Comparison of ENCODE assay signal across 9 cellular contexts in genomic region chr6:35710241-35710847, GRCh38. TPM values are rescaled to one million over a fixed set of nuclear protein-coding genes. Genes with fewer than 3 reads are reported as not detected.
DNase-seq lines count a peak whose midpoint lies in the region; ATAC-seq and TF ChIP-seq lines count a peak whose summit lies in the region.
"Had no signal": no experiment of that assay in that cellular context is flagged by ENCODE, and none has a peak within 500 bp of the region (broad histone marks: within the 10 kb centered on the region; RNA-seq: fewer than 3 reads in every experiment).

No MANE protein-coding gene starts in this region.

- H3K36me3 ChIP-seq in sigmoid colon = no peaks in the 10 kb centered on the region

- H3K4me3 Mint-ChIP-seq in activated CD4-positive, alpha-beta T cell treated with anti-CD3 and anti-CD28 coated beads, Interleukin-2, amount 10 ng/mL, durations not matched to agents 7 days and 5 days = no peak overlapping the region
- H3K4me3 Mint-ChIP-seq in activated CD8-positive, alpha-beta T cell treated with anti-CD3 and anti-CD28 coated beads, Interleukin-2, amount 10 ng/mL, durations not matched to agents 7 days and 5 days = no peak overlapping the region

- peaks cover 2% of the 10 kb centered on the region for H3K36me3 Mint-ChIP-seq in activated CD4-positive, alpha-beta T cell treated with anti-CD3 and anti-CD28 coated beads, Interleukin-2, amount 10 ng/mL, durations not matched to agents 7 days and 5 days (ENCODE audit: low read depth)
- H3K36me3 Mint-ChIP-seq in activated CD8-positive, alpha-beta T cell treated with anti-CD3 and anti-CD28 coated beads, Interleukin-2, amount 10 ng/mL, durations not matched to agents 7 days and 5 days (ENCODE audit: low read depth) = no peaks in the 10 kb centered on the region

- no peaks in the 10 kb centered on the region for H3K4me1 ChIP-seq in sigmoid colon

- POLR2A ChIA-PET in activated CD4-positive, alpha-beta T cell treated with anti-CD3 and anti-CD28 coated beads, Interleukin-2, amount 10 ng/mL, durations not matched to agents 7 days and 5 days (lab: Charles Lee) = interaction anchor here (0.5 kb wide), 1 partner anchor 16 kb away, joined by 5 read pairs; no protein-coding TSS in a partner anchor
- POLR2A ChIA-PET in activated CD8-positive, alpha-beta T cell treated with anti-CD3 and anti-CD28 coated beads, Interleukin-2, amount 10 ng/mL, durations not matched to agents 7 days and 5 days (lab: Charles Lee) = interaction anchor here (1.0 kb wide), 1 partner anchor 22 kb away, joined by 4 read pairs; no protein-coding TSS in a partner anchor

- H3K27me3 Mint-ChIP-seq in activated CD4-positive, alpha-beta T cell treated with anti-CD3 and anti-CD28 coated beads, Interleukin-2, amount 10 ng/mL, durations not matched to agents 7 days and 5 days = no peaks in the 10 kb centered on the region
- no peaks in the 10 kb centered on the region for H3K27me3 Mint-ChIP-seq in activated CD8-positive, alpha-beta T cell treated with anti-CD3 and anti-CD28 coated beads, Interleukin-2, amount 10 ng/mL, durations not matched to agents 7 days and 5 days (ENCODE audit: low read depth)

- no peaks in the 10 kb centered on the region for H3K27me3 ChIP-seq in sigmoid colon

- TF ChIP-seq EP300 in sigmoid colon (IDR thresholded peaks at IDR 0.05) = no peak

- H3K4me3 ChIP-seq in sigmoid colon = no peak overlapping the region

- intact Hi-C loops in sigmoid colon (cut with DNase I) = no loop called here

- DNase-seq in activated CD4-positive, alpha-beta T cell treated with anti-CD3 and anti-CD28 coated beads, Interleukin-2, amount 10 ng/mL, durations not matched to agents 7 days and 5 days = no peak
- no peak for DNase-seq in activated CD4-positive, alpha-beta T cell treated with anti-CD3 and anti-CD28 coated beads for 1 hour
- DNase-seq in activated CD8-positive, alpha-beta T cell treated with anti-CD3 and anti-CD28 coated beads, Interleukin-2, amount 10 ng/mL, durations not matched to agents 7 days and 5 days = no peak
- DNase-seq in sigmoid colon (peak; percentile 10), hepatic stellate cell (ENCODE audit: low spot score) (no peak), NCI-H2107 treated with DMSO at 0.1 percent for 48 hours (lab: John Stamatoyannopoulos, UW; ENCODE audit: unreplicated experiment) (no peak), HK-2 (ENCODE audit: unreplicated experiment) (no peak)
- DNase-seq: NCI-H187 had no signal

- no peak for TF ChIP-seq POLR2A in sigmoid colon (IDR thresholded peaks at IDR 0.05)

- H3K9me3 Mint-ChIP-seq in activated CD4-positive, alpha-beta T cell treated with anti-CD3 and anti-CD28 coated beads, Interleukin-2, amount 10 ng/mL, durations not matched to agents 7 days and 5 days = peaks cover 4% of the 10 kb centered on the region
- H3K9me3 Mint-ChIP-seq in activated CD8-positive, alpha-beta T cell treated with anti-CD3 and anti-CD28 coated beads, Interleukin-2, amount 10 ng/mL, durations not matched to agents 7 days and 5 days (ENCODE audit: insufficient read depth) = no peaks in the 10 kb centered on the region

- peak overlapping the region; percentile 66 for H3K27ac Mint-ChIP-seq in activated CD4-positive, alpha-beta T cell treated with anti-CD3 and anti-CD28 coated beads, Interleukin-2, amount 10 ng/mL, durations not matched to agents 7 days and 5 days
- H3K27ac Mint-ChIP-seq in activated CD8-positive, alpha-beta T cell treated with anti-CD3 and anti-CD28 coated beads, Interleukin-2, amount 10 ng/mL, durations not matched to agents 7 days and 5 days = no peak overlapping the region

- H3K9me3 ChIP-seq in sigmoid colon = no peaks in the 10 kb centered on the region

- CTCF ChIA-PET in activated CD4-positive, alpha-beta T cell treated with anti-CD3 and anti-CD28 coated beads, Interleukin-2, amount 10 ng/mL, durations not matched to agents 7 days and 5 days (lab: Charles Lee) = interaction anchor here (0.6 to 1.6 kb wide), 9 partner anchors 11 to 935 kb away, joined by 3 read pairs; no protein-coding TSS in a partner anchor
- CTCF ChIA-PET in activated CD8-positive, alpha-beta T cell treated with anti-CD3 and anti-CD28 coated beads, Interleukin-2, amount 10 ng/mL, durations not matched to agents 7 days and 5 days (lab: Charles Lee) = interaction anchor here (1.2 to 2.4 kb wide), 2 partner anchors 26 to 86 kb away, joined by 4 to 12 read pairs; partner anchors contain the start of gene ARMC12

- peaks cover 37% of the 10 kb centered on the region for H3K4me1 Mint-ChIP-seq in activated CD4-positive, alpha-beta T cell treated with anti-CD3 and anti-CD28 coated beads, Interleukin-2, amount 10 ng/mL, durations not matched to agents 7 days and 5 days
- H3K4me1 Mint-ChIP-seq in activated CD8-positive, alpha-beta T cell treated with anti-CD3 and anti-CD28 coated beads, Interleukin-2, amount 10 ng/mL, durations not matched to agents 7 days and 5 days (ENCODE audit: low read depth) = peaks cover 34% of the 10 kb centered on the region

- ATAC-seq in activated CD8-positive, alpha-beta T cell treated with anti-CD3 and anti-CD28 coated beads, Interleukin-2, amount 10 ng/mL, durations not matched to agents 7 days and 5 days = peak; percentile 82
- ATAC-seq in esophagus mucosa = peak; percentile 96

- 76 to 82% methylated on average over 4 of the region's 4 CpGs for WGBS in sigmoid colon, 2 donors

- H3K27ac ChIP-seq in sigmoid colon = no peak overlapping the region

- no peak for TF ChIP-seq CTCF in sigmoid colon (IDR thresholded peaks at IDR 0.05)

RNA-seq across cellular contexts. Expression of gene FKBP5, which starts 21.6 kb away (rescaled TPM):
- 100 to 1,000 TPM in 1 of 2 experiments, 10 to 100 TPM in 1; 94.2 to 100 TPM for total RNA-seq in activated CD4-positive, alpha-beta T cell treated with anti-CD3 and anti-CD28 coated beads, Interleukin-2, amount 10 ng/mL, durations not matched to agents 7 days and 5 days
- total RNA-seq in activated CD8-positive, alpha-beta T cell treated with anti-CD3 and anti-CD28 coated beads, Interleukin-2, amount 10 ng/mL, durations not matched to agents 7 days and 5 days = 10 to 100 TPM; 78.7 to 79.5 TPM
- total RNA-seq in esophagus mucosa (65.5 TPM), sigmoid colon (100 to 1,000 TPM; 200 to 326 (median 258) TPM)
- 100 to 1,000 TPM in 1 of 3 donors, 10 to 100 TPM in 2; 52.9 to 165 (median 93.9) TPM for polyA plus RNA-seq in sigmoid colon

RNA-seq across cellular contexts. Expression of gene ARMC12, which starts 26.5 kb away (rescaled TPM):
- total RNA-seq in activated CD4-positive, alpha-beta T cell treated with anti-CD3 and anti-CD28 coated beads, Interleukin-2, amount 10 ng/mL, durations not matched to agents 7 days and 5 days = 1 to 10 TPM; 1.2 to 1.6 TPM
- under 1 TPM; 0.37 to 0.45 TPM for total RNA-seq in activated CD8-positive, alpha-beta T cell treated with anti-CD3 and anti-CD28 coated beads, Interleukin-2, amount 10 ng/mL, durations not matched to agents 7 days and 5 days
- not detected for total RNA-seq in esophagus mucosa
- 1 to 10 TPM in 2 of 4 donors, under 1 TPM in 1, not detected in 1; 0.49 to 5.0 (median 1.1) TPM for total RNA-seq in sigmoid colon
- polyA plus RNA-seq in sigmoid colon = under 1 TPM in 1 of 3 donors, not detected in 2; 0.66 TPM
